In the genomic region with DNA sequence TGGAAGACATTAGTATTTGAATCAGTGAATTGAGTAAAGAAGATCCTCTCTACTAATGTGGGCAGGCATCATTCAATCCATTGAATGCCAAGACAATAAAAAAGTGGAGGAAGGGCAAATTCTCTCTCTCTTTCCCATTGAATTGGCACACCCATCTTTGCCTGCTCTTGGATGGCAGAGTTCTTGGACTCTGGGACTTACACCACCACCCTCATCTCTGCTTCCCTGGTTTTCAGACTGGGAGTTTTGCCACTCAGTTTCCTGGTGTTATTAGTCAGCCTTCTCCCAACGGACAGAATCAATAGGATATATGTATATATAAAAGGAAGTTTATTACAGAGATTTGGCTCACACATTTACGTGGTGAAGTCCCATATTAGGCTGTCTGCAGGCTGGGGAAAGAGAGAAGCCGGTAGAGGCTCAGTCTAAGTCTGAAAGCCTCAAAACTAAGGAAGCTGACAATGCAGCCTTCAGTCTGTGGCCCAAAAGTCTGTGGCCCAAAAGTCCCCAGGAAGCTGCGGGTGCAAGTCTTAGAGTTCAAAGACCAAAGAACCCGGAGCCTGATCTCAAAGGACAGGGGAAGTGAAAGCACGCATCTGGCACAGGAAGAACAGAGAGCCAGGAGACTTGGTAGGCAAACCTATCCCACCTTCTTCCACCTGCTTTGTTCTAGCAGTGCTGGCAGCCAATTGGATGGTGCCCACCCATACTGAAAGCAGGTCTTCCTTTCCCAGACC, we compare ENCODE assay signal across 10 cellular contexts.
A peak's percentile ranks its signal among the peaks of the same experiment; 100 is the strongest.
DNase-seq lines count a peak whose midpoint lies in the region; ATAC-seq lines count a peak whose summit lies in the region.
"Had no signal": no experiment of that assay in that cellular context is flagged by ENCODE, and none has a peak within 500 bp of the region (broad histone marks: within the 10 kb centered on the region; RNA-seq: fewer than 3 reads in every experiment).

No MANE protein-coding gene starts in this region.

- no peaks in the 10 kb centered on the region for H3K27me3 Mint-ChIP-seq in stimulated activated memory B cell treated with anti-CD40 and anti-IgM and Interleukin-4, amounts not matched to agents 10 μg/mL and 1 μg/mL and 100 μg/mL, for 72 hours

- no peaks in the 10 kb centered on the region for H3K36me3 Mint-ChIP-seq in stimulated activated memory B cell treated with anti-CD40 and anti-IgM and Interleukin-4, amounts not matched to agents 10 μg/mL and 1 μg/mL and 100 μg/mL, for 72 hours

- H3K4me3 Mint-ChIP-seq in stimulated activated memory B cell treated with anti-CD40 and anti-IgM and Interleukin-4, amounts not matched to agents 10 μg/mL and 1 μg/mL and 100 μg/mL, for 72 hours, result no peak overlapping the region
- H3K4me3 Mint-ChIP-seq: brain had no signal

- DNase-seq in midbrain (lab: John Stamatoyannopoulos, UW) (no peak), NCI-H82 (lab: John Stamatoyannopoulos, UW) (no peak)
- DNase-seq in stimulated activated CD4-positive, alpha-beta T cell treated with anti-CD3 and anti-CD28 coated beads, Interleukin-2, amount 100 ng/mL, for 48 hours, result no peak
- DNase-seq: DMS79 treated with DMSO at 0.1 percent for 48 hours, NCI-H748 treated with DMSO at 0.1 percent for 48 hours had no signal

- no peaks in the 10 kb centered on the region for H3K9me3 Mint-ChIP-seq in stimulated activated memory B cell treated with anti-CD40 and anti-IgM and Interleukin-4, amounts not matched to agents 10 μg/mL and 1 μg/mL and 100 μg/mL, for 72 hours

- peak; percentile 97 for ATAC-seq in GM19025 (IDR thresholded peaks at IDR 0.05; ENCODE audit: low read depth, unreplicated experiment)
- peak; percentile 92 for ATAC-seq in HG02759 (IDR thresholded peaks at IDR 0.05; ENCODE audit: unreplicated experiment)
- ATAC-seq in HG03558 (IDR thresholded peaks at IDR 0.05; ENCODE audit: extremely low read depth, unreplicated experiment), result peak; percentile 80
- peak; percentile 74 for ATAC-seq in stimulated activated memory B cell treated with anti-CD40 and anti-IgM and Interleukin-4, amounts not matched to agents 10 μg/mL and 1 μg/mL and 100 μg/mL, for 72 hours

- peaks cover 6% of the 10 kb centered on the region for H3K4me1 Mint-ChIP-seq in stimulated activated memory B cell treated with anti-CD40 and anti-IgM and Interleukin-4, amounts not matched to agents 10 μg/mL and 1 μg/mL and 100 μg/mL, for 72 hours
- H3K4me1 Mint-ChIP-seq: brain had no signal

- no peak overlapping the region for H3K27ac Mint-ChIP-seq in stimulated activated memory B cell treated with anti-CD40 and anti-IgM and Interleukin-4, amounts not matched to agents 10 μg/mL and 1 μg/mL and 100 μg/mL, for 72 hours
- H3K27ac Mint-ChIP-seq: brain had no signal
